19 cellular contexts compared by ENCODE assay signal in the genomic region with DNA sequence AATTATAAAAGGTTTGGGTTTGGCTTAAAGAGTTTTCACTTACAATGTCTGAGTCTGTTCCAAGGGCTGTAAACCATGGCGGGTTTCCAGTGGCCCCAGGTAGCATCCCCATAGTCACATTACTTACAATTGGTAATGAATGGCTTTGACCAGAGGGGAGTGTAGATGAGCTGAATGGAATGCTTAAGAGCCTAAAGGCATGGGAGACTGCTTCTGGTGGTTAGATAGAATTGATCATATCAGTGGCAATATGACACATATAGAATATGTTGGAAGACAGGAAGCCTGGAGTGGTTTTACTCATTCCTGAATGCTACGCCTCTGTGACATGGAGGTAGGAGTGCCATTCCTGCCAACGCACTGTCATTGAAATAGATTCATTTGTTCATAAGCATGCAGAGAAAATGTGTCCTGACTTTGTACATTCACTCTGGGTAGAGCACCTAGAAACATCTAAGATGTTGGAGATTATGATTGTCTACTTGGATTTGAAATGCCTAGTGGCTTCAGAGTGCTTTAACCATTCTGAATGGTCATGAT.
DNase-seq lines count a peak whose midpoint lies in the region; ATAC-seq and TF ChIP-seq lines count a peak whose summit lies in the region.
"Had no signal": no experiment of that assay in that cellular context is flagged by ENCODE, and none has a peak within 500 bp of the region (broad histone marks: within the 10 kb centered on the region; RNA-seq: fewer than 3 reads in every experiment).

No MANE protein-coding gene starts in this region.

- no peak overlapping the region for H3K4ac ChIP-seq in trophoblast cell (ENCODE audit: low read depth, low read length)

- no peak overlapping the region for H3K23ac ChIP-seq in trophoblast cell (ENCODE audit: low read length)

- no peak overlapping the region for H3K4me3 Mint-ChIP-seq in natural killer cell treated with Interleukin-12 subunit alpha and Interleukin-12 subunit beta and Interleukin-15 and Interleukin-18, amount 100 ng/mL, for 72 hours

- no peak overlapping the region for H3K4me3 ChIP-seq in PC-3 (ENCODE audit: low read length)
- no peak overlapping the region for H3K4me3 ChIP-seq in hepatocyte
- no peak overlapping the region for H3K4me3 ChIP-seq in trophoblast cell (ENCODE audit: low read depth, low read length)
- H3K4me3 ChIP-seq: PC-9, SJSA1 had no signal

- H4K8ac ChIP-seq in trophoblast cell (ENCODE audit: low read depth, low read length): no peak overlapping the region

- no peaks in the 10 kb centered on the region for H3K9me2 ChIP-seq in PC-3 (replicated peaks; ENCODE audit: low read length)
- H3K9me2 ChIP-seq in hepatocyte (replicated peaks; ENCODE audit: insufficient read depth): no peaks in the 10 kb centered on the region

- H3K27me3 ChIP-seq in PC-3 (ENCODE audit: low read length): no peaks in the 10 kb centered on the region
- H3K27me3 ChIP-seq in hepatocyte: no peaks in the 10 kb centered on the region
- H3K27me3 ChIP-seq in trophoblast cell (ENCODE audit: insufficient read depth, low read length): no peaks in the 10 kb centered on the region
- H3K27me3 ChIP-seq: SJSA1 had no signal

- H3K9me3 Mint-ChIP-seq in natural killer cell treated with Interleukin-12 subunit alpha and Interleukin-12 subunit beta and Interleukin-15 and Interleukin-18, amount 100 ng/mL, for 72 hours: no peaks in the 10 kb centered on the region

- no peak overlapping the region for H3K27ac Mint-ChIP-seq in natural killer cell treated with Interleukin-12 subunit alpha and Interleukin-12 subunit beta and Interleukin-15 and Interleukin-18, amount 100 ng/mL, for 72 hours

- H3K14ac ChIP-seq in trophoblast cell (ENCODE audit: low read length): no peak overlapping the region

- H3K36me3 ChIP-seq in PC-3 (ENCODE audit: low read depth, low read length): no peaks in the 10 kb centered on the region
- peaks cover 3% of the 10 kb centered on the region for H3K36me3 ChIP-seq in hepatocyte (replicated peaks; ENCODE audit: insufficient read depth, low read depth)
- no peaks in the 10 kb centered on the region for H3K36me3 ChIP-seq in trophoblast cell (ENCODE audit: control insufficient read depth in 1 of 2, insufficient read depth in 2 of 2, low read length in 2 of 2)
- H3K36me3 ChIP-seq: SJSA1 had no signal

- H2AFZ ChIP-seq in PC-3 (ENCODE audit: low read length) (no peak overlapping the region), hepatocyte (no peak overlapping the region), trophoblast cell (ENCODE audit: insufficient read depth, low read length, poor library complexity) (no peak overlapping the region)
- H2AFZ ChIP-seq: PC-9 had no signal

- H3K36me3 Mint-ChIP-seq in natural killer cell treated with Interleukin-12 subunit alpha and Interleukin-12 subunit beta and Interleukin-15 and Interleukin-18, amount 100 ng/mL, for 72 hours: no peaks in the 10 kb centered on the region

- no peak overlapping the region for H2BK5ac ChIP-seq in trophoblast cell (ENCODE audit: low read depth, low read length, poor library complexity)

- H3K9me3 ChIP-seq in PC-3 (ENCODE audit: low read length) (no peaks in the 10 kb centered on the region), hepatocyte (ENCODE audit: low read depth) (no peaks in the 10 kb centered on the region), trophoblast cell (ENCODE audit: insufficient read depth, low read depth, low read length) (no peaks in the 10 kb centered on the region)
- H3K9me3 ChIP-seq: SJSA1 had no signal

- TF ChIP-seq CTCF in PC-3 (conservative IDR thresholded peaks at IDR 0.05; ENCODE audit: low read depth, low read length) (no peak; the same call in 1 of the 2 replicates), hepatocyte (IDR thresholded peaks at IDR 0.05; ENCODE audit: poor library complexity) (no peak)

- H3K9ac ChIP-seq in PC-3 (ENCODE audit: low read length): no peak overlapping the region
- H3K9ac ChIP-seq in trophoblast cell (ENCODE audit: low read length): no peak overlapping the region

- CTCF ChIA-PET in PC-3 (lab: Charles Lee): no interaction called here

- peak overlapping the region; percentile 70 for H3K27ac ChIP-seq in PC-3 (ENCODE audit: low read length)
- H3K27ac ChIP-seq in hepatocyte: peak overlapping the region; percentile 39
- no peak overlapping the region for H3K27ac ChIP-seq in trophoblast cell (ENCODE audit: low read depth, low read length)
- H3K27ac ChIP-seq: PC-9, SJSA1 had no signal

- H4K91ac ChIP-seq in trophoblast cell (ENCODE audit: low read depth, low read length): no peak overlapping the region

- peaks cover 27 to 37% of the 10 kb centered on the region in 2 donors for H3K27me3 Mint-ChIP-seq in natural killer cell treated with Interleukin-12 subunit alpha and Interleukin-12 subunit beta and Interleukin-15 and Interleukin-18, amount 100 ng/mL, for 72 hours

- intact Hi-C loops in PC-3 (cut with micrococcal nuclease): no loop called here

- BruUV-seq in PC-3 (replicated peaks; lab: Mats Ljungman, UMichigan): no TSS peak

- H3K18ac ChIP-seq in trophoblast cell (ENCODE audit: low read length): no peak overlapping the region

- H4K12ac ChIP-seq in trophoblast cell (ENCODE audit: low read depth, low read length): no peak overlapping the region

- no peak overlapping the region for H2BK12ac ChIP-seq in trophoblast cell (ENCODE audit: low read length)

- no peak overlapping the region for H2BK120ac ChIP-seq in trophoblast cell (ENCODE audit: insufficient read depth, low read length, poor library complexity)

- H3F3A ChIP-seq in PC-3 (ENCODE audit: low read length, unreplicated experiment): peaks cover 6% of the 10 kb centered on the region

- peaks cover 45% of the 10 kb centered on the region for H3K4me1 ChIP-seq in PC-3 (ENCODE audit: insufficient read depth, low read length)
- H3K4me1 ChIP-seq in hepatocyte (ENCODE audit: insufficient read depth): peaks cover 32% of the 10 kb centered on the region
- peaks cover 0 to 10% of the 10 kb centered on the region in 2 experiments for H3K4me1 ChIP-seq in trophoblast cell (ENCODE audit: control insufficient read depth in 1 of 2, insufficient read depth in 2 of 2, low read length in 2 of 2)
- H3K4me1 ChIP-seq: SJSA1 had no signal

- H2AK5ac ChIP-seq in trophoblast cell (ENCODE audit: low read length): no peak overlapping the region

- POLR2A ChIA-PET in PC-3 (lab: Charles Lee; ENCODE audit: unreplicated experiment): no interaction called here

- H3K4me2 ChIP-seq in PC-3 (ENCODE audit: low read length) (peak overlapping the region; percentile 34), hepatocyte (peak overlapping the region; percentile 39), trophoblast cell (ENCODE audit: low read length) (no peak overlapping the region)
- H3K4me2 ChIP-seq: PC-9 had no signal

- H3K79me2 ChIP-seq in PC-3 (ENCODE audit: low read length): no peaks in the 10 kb centered on the region
- no peaks in the 10 kb centered on the region for H3K79me2 ChIP-seq in hepatocyte
- H3K79me2 ChIP-seq in trophoblast cell (ENCODE audit: control insufficient read depth, insufficient read depth, low read length, poor library complexity): no peaks in the 10 kb centered on the region

- ATAC-seq in PC-3: peak; percentile 27
- ATAC-seq in natural killer cell treated with Interleukin-12 subunit alpha and Interleukin-12 subunit beta and Interleukin-15 and Interleukin-18, amount 100 ng/mL, for 72 hours: no peak

- 86% methylated on average over 3 of the region's 3 CpGs for WGBS in hepatocyte (ENCODE audit: low lambda C conversion rate, missing lambda C conversion rate)
- no CpG with 5 or more reads among the region's 3 CpGs for WGBS in trophoblast cell (ENCODE audit: extremely low coverage, insufficient coverage, insufficient read length)

- DNase-seq in GM03348 (ENCODE audit: low spot score) (peak; percentile 2), PC-3 (peak; percentile 92), hepatocyte (ENCODE audit: low spot score) (no peak), trophoblast cell (peak; percentile 52 to 71), NCI-H2227 (lab: John Stamatoyannopoulos, UW; ENCODE audit: unreplicated experiment) (no peak)
- no peak for DNase-seq in activated CD4-positive, CD25-positive, alpha-beta regulatory T cell treated with anti-CD3 and anti-CD28 coated beads, Interleukin-2, amount 50 U/mL, for 72 hours
- DNase-seq in natural killer cell treated with Interleukin-12 subunit alpha and Interleukin-12 subunit beta and Interleukin-15 and Interleukin-18, amount 100 ng/mL, for 72 hours (ENCODE audit: low spot score): no peak
- DNase-seq in activated naive CD4-positive, alpha-beta T cell treated with anti-CD3 and anti-CD28 coated beads, Interleukin-2, amount 50 U/mL, for 16 hours: no peak
- DNase-seq: ACHN, AML-193, COR-L47, H7, MV-4-11, NCI-H1417, NCI-H1930, NCI-H2171, NCI-H446 treated with DMSO at 0.1 percent for 48 hours had no signal

- H4K20me1 ChIP-seq in PC-3 (ENCODE audit: low read length): no peaks in the 10 kb centered on the region
- H4K20me1 ChIP-seq in hepatocyte (ENCODE audit: insufficient read depth, poor library complexity, severe bottlenecking): no peaks in the 10 kb centered on the region

- H3K79me1 ChIP-seq in trophoblast cell (ENCODE audit: low read length): peaks cover 3% of the 10 kb centered on the region

- no peaks in the 10 kb centered on the region for H3K4me1 Mint-ChIP-seq in natural killer cell treated with Interleukin-12 subunit alpha and Interleukin-12 subunit beta and Interleukin-15 and Interleukin-18, amount 100 ng/mL, for 72 hours (ENCODE audit: low read depth in 2 of 2)

Comparison
In these comparisons a context has a peak if more than half of its experiments do, and no peak if none do; other contexts are left out.
1. DNase-seq: peak in GM03348 (single experiment), PC-3 (single experiment) and trophoblast cell (2 of 2); none in hepatocyte (single experiment), activated CD4-positive, CD25-positive, alpha-beta regulatory T cell treated with anti-CD3 and anti-CD28 coated beads, Interleukin-2, amount 50 U/mL, for 72 hours (single experiment), NCI-H2227 (single experiment), natural killer cell treated with Interleukin-12 subunit alpha and Interleukin-12 subunit beta and Interleukin-15 and Interleukin-18, amount 100 ng/mL, for 72 hours (single experiment) and activated naive CD4-positive, alpha-beta T cell treated with anti-CD3 and anti-CD28 coated beads, Interleukin-2, amount 50 U/mL, for 16 hours (single experiment).